In genomic region chr2:72415256-72415655, GRCh38 we compare ENCODE assay signal across 24 cellular contexts.
DNase-seq lines count a peak whose midpoint lies in the region; ATAC-seq and TF ChIP-seq lines count a peak whose summit lies in the region.
"Had no signal": no experiment of that assay in that cellular context is flagged by ENCODE, and none has a peak within 500 bp of the region (broad histone marks: within the 10 kb centered on the region; RNA-seq: fewer than 3 reads in every experiment).

No MANE protein-coding gene starts in this region.

- CTCF ChIA-PET in MCF 10A (lab: Yijun Ruan, JAX), result no interaction called here
- CTCF ChIA-PET in activated CD4-positive, alpha-beta memory T cell treated with anti-CD3 and anti-CD28 coated beads, Interleukin-2, amount 10 ng/mL, durations not matched to agents 7 days and 5 days (lab: Charles Lee), result interaction anchor here (0.6 to 0.8 kb wide), 3 partner anchors 33 to 507 kb away, joined by 3 to 4 read pairs (median 3); no protein-coding TSS in a partner anchor

- no peak for TF ChIP-seq POLR2A in breast epithelium (IDR thresholded peaks at IDR 0.05)

- H3K9me3 ChIP-seq in breast epithelium (no peaks in the 10 kb centered on the region), aorta (ENCODE audit: control insufficient read depth, low read length) (no peaks in the 10 kb centered on the region)
- H3K9me3 ChIP-seq: HAP-1 had no signal

- H3K27ac ChIP-seq in breast epithelium (no peak overlapping the region), aorta (ENCODE audit: low read depth in 1 of 2, low read length in 2 of 2) (no peak overlapping the region)
- H3K27ac ChIP-seq: 22Rv1, ascending aorta, epithelial cell of prostate, heart right ventricle, upper lobe of left lung had no signal

- POLR2A ChIA-PET in MCF 10A (lab: Yijun Ruan, JAX), result no interaction called here
- POLR2A ChIA-PET in activated CD4-positive, alpha-beta memory T cell treated with anti-CD3 and anti-CD28 coated beads, Interleukin-2, amount 10 ng/mL, durations not matched to agents 7 days and 5 days (lab: Charles Lee), result no interaction called here

- peak; percentile 38 for ATAC-seq in aorta (ENCODE audit: low FRiP score)
- ATAC-seq: heart right ventricle, Right ventricle myocardium inferior, T-helper 17 cell had no signal

- peak; percentile 5 for DNase-seq in MCF 10A (ENCODE audit: unreplicated experiment)
- DNase-seq in breast epithelium (ENCODE audit: low spot score in 2 of 2), result no peak
- peak; percentile 24 for DNase-seq in amniotic epithelial cell (ENCODE audit: low read depth)
- peak; percentile 76 for DNase-seq in fibroblast of the aortic adventitia (ENCODE audit: low read depth)
- no peak for DNase-seq in aorta
- DNase-seq in activated CD4-positive, alpha-beta memory T cell treated with anti-CD3 and anti-CD28 coated beads, Interleukin-2, amount 10 ng/mL, durations not matched to agents 7 days and 5 days, result no peak
- no peak for DNase-seq in inferior parietal cortex (ENCODE audit: extremely low spot score)
- no peak for DNase-seq in SW 1271 (lab: John Stamatoyannopoulos, UW)
- DNase-seq: activated CD8-positive, alpha-beta memory T cell treated with anti-CD3 and anti-CD28 coated beads, Interleukin-2, amount 50 U/mL, for 48 hours; activated gamma-delta T cell treated with Interleukin-2 at 50 U/mL for 16 hours; CD4-positive, CD25-positive, alpha-beta regulatory T cell; DMS53; heart right ventricle; NCI-H510A; T-helper 17 cell; upper lobe of left lung had no signal

- no peaks in the 10 kb centered on the region for H3K4me1 Mint-ChIP-seq in MCF 10A (ENCODE audit: insufficient read depth, unreplicated experiment)
- H3K4me1 Mint-ChIP-seq in activated CD4-positive, alpha-beta memory T cell treated with anti-CD3 and anti-CD28 coated beads, Interleukin-2, amount 10 ng/mL, durations not matched to agents 7 days and 5 days, result no peaks in the 10 kb centered on the region
- H3K4me1 Mint-ChIP-seq: CD4-positive, CD25-positive, alpha-beta regulatory T cell; memory B cell; T-helper 17 cell had no signal

- H3K4me1 ChIP-seq in breast epithelium, result no peaks in the 10 kb centered on the region
- no peaks in the 10 kb centered on the region for H3K4me1 ChIP-seq in aorta (ENCODE audit: control insufficient read depth in 1 of 2, insufficient read depth in 2 of 2, low read length in 2 of 2)
- H3K4me1 ChIP-seq: ascending aorta, HAP-1, upper lobe of left lung had no signal

- intact Hi-C loops in MCF 10A (cut with micrococcal nuclease), result no loop called here
- intact Hi-C loops in breast epithelium (cut with DNase I; ENCODE audit: low total_unique reads), result no loop called here
- intact Hi-C loops in aorta (cut with DNase I), result no loop called here

- 92% methylated on average over 1 of the region's 1 CpG for WGBS in aorta, 2 donors

- TF ChIP-seq CTCF in MCF 10A (IDR thresholded peaks at IDR 0.05; ENCODE audit: unreplicated experiment) (no peak), breast epithelium (IDR thresholded peaks at IDR 0.05) (no peak), fibroblast of the aortic adventitia (IDR thresholded peaks at IDR 0.05; ENCODE audit: insufficient read depth, low read length) (no peak)

- H3K36me3 Mint-ChIP-seq in MCF 10A (ENCODE audit: insufficient read depth, unreplicated experiment), result no peaks in the 10 kb centered on the region
- H3K36me3 Mint-ChIP-seq in activated CD4-positive, alpha-beta memory T cell treated with anti-CD3 and anti-CD28 coated beads, Interleukin-2, amount 10 ng/mL, durations not matched to agents 7 days and 5 days (ENCODE audit: low read depth), result no peaks in the 10 kb centered on the region

- H3K36me3 ChIP-seq in breast epithelium, result no peaks in the 10 kb centered on the region
- H3K36me3 ChIP-seq in aorta (ENCODE audit: control insufficient read depth in 1 of 2, insufficient read depth in 2 of 2, low read length in 1 of 2), result no peaks in the 10 kb centered on the region
- H3K36me3 ChIP-seq: ascending aorta, HAP-1, heart right ventricle, upper lobe of left lung had no signal

- no TSS peak for BruUV-seq in MCF 10A (replicated peaks; lab: Mats Ljungman, UMichigan)

- no peak overlapping the region for H3K27ac Mint-ChIP-seq in MCF 10A (ENCODE audit: low read depth, unreplicated experiment)
- H3K27ac Mint-ChIP-seq in activated CD4-positive, alpha-beta memory T cell treated with anti-CD3 and anti-CD28 coated beads, Interleukin-2, amount 10 ng/mL, durations not matched to agents 7 days and 5 days, result no peak overlapping the region
- H3K27ac Mint-ChIP-seq: CD4-positive, CD25-positive, alpha-beta regulatory T cell; dendritic cell treated with granulocyte-macrophage colony-stimulating factor and Interleukin-4, amounts not matched to agents 40 ng/mL and 50 ng/mL, for 4 days; memory B cell; stimulated activated naive CD8-positive, alpha-beta T cell treated with anti-CD3 and anti-CD28 coated beads, Interleukin-15, Interleukin-2, amounts not matched to agents 100 ng/mL and 50 ng/mL, for 24 hours; T-helper 17 cell had no signal

- no peaks in the 10 kb centered on the region for H3K9me3 Mint-ChIP-seq in MCF 10A (ENCODE audit: unreplicated experiment)
- peaks cover 7% of the 10 kb centered on the region for H3K9me3 Mint-ChIP-seq in activated CD4-positive, alpha-beta memory T cell treated with anti-CD3 and anti-CD28 coated beads, Interleukin-2, amount 10 ng/mL, durations not matched to agents 7 days and 5 days

- no peaks in the 10 kb centered on the region for H3K27me3 Mint-ChIP-seq in MCF 10A (ENCODE audit: insufficient read depth, unreplicated experiment)
- H3K27me3 Mint-ChIP-seq in activated CD4-positive, alpha-beta memory T cell treated with anti-CD3 and anti-CD28 coated beads, Interleukin-2, amount 10 ng/mL, durations not matched to agents 7 days and 5 days, result no peaks in the 10 kb centered on the region
- H3K27me3 Mint-ChIP-seq: CD4-positive, CD25-positive, alpha-beta regulatory T cell; dendritic cell treated with granulocyte-macrophage colony-stimulating factor and Interleukin-4, amounts not matched to agents 40 ng/mL and 50 ng/mL, for 4 days; memory B cell; stimulated activated naive CD8-positive, alpha-beta T cell treated with anti-CD3 and anti-CD28 coated beads, Interleukin-15, Interleukin-2, amounts not matched to agents 100 ng/mL and 50 ng/mL, for 24 hours; T-helper 17 cell had no signal

- H3K4me3 ChIP-seq in breast epithelium (no peak overlapping the region), fibroblast of the aortic adventitia (ENCODE audit: low read depth, low read length) (no peak overlapping the region), aorta (ENCODE audit: low read length in 2 of 2) (no peak overlapping the region)
- H3K4me3 ChIP-seq: ascending aorta, HAP-1, heart right ventricle, upper lobe of left lung had no signal

- H3K27me3 ChIP-seq in breast epithelium, result no peaks in the 10 kb centered on the region
- H3K27me3 ChIP-seq in aorta (ENCODE audit: control insufficient read depth in 1 of 2, insufficient read depth in 2 of 2, low read length in 1 of 2), result no peaks in the 10 kb centered on the region
- H3K27me3 ChIP-seq: ascending aorta, heart right ventricle, upper lobe of left lung had no signal

- H3K4me3 Mint-ChIP-seq in MCF 10A (ENCODE audit: unreplicated experiment), result no peak overlapping the region
- no peak overlapping the region for H3K4me3 Mint-ChIP-seq in activated CD4-positive, alpha-beta memory T cell treated with anti-CD3 and anti-CD28 coated beads, Interleukin-2, amount 10 ng/mL, durations not matched to agents 7 days and 5 days
- H3K4me3 Mint-ChIP-seq: CD4-positive, CD25-positive, alpha-beta regulatory T cell; dendritic cell treated with granulocyte-macrophage colony-stimulating factor and Interleukin-4, amounts not matched to agents 40 ng/mL and 50 ng/mL, for 4 days; memory B cell; stimulated activated naive CD8-positive, alpha-beta T cell treated with anti-CD3 and anti-CD28 coated beads, Interleukin-15, Interleukin-2, amounts not matched to agents 100 ng/mL and 50 ng/mL, for 24 hours; T-helper 17 cell had no signal

Comparison
In these comparisons a context has a peak if more than half of its experiments do, and no peak if none do; other contexts are left out.
1. DNase-seq: peak in MCF 10A (single experiment), amniotic epithelial cell (single experiment) and fibroblast of the aortic adventitia (single experiment); none in breast epithelium (0 of 2), aorta (0 of 2), activated CD4-positive, alpha-beta memory T cell treated with anti-CD3 and anti-CD28 coated beads, Interleukin-2, amount 10 ng/mL, durations not matched to agents 7 days and 5 days (single experiment), inferior parietal cortex (single experiment) and SW 1271 (0 of 2).